In the genomic region with DNA sequence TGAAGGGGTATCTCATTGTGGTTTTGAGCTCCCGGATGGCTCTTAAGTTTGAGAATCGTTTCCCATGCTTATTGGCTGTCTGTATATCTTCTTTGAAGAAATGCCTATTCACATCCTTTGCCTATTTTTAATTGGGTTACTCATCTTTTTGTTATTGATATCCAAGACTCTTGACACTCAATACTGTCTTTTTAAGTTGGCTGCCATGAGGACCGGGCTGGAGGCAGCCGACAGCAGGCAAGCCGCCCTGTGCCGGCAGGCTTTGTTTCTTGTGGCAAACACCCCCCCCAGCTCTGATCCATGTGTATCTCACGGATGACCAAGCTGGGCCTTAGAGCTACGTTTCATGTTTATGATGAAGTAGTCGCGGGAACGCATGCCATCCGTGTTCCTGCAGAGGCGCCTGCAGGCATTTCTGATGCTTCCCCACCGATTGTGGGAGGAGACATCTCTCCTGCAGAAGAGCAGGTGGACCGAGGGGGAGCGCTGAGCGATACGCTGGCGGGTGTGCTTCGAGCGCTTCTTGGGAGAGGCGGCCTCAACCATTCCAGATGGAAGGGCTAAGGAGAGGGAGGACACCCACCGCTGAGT, we compare ENCODE assay signal across 22 cellular contexts.
"Had no signal": no experiment of that assay in that cellular context is flagged by ENCODE, and none has a peak within 500 bp of the region (broad histone marks: within the 10 kb centered on the region; RNA-seq: fewer than 3 reads in every experiment).

No MANE protein-coding gene starts in this region.

- H3K4me3 ChIP-seq: dorsolateral prefrontal cortex, gastroesophageal sphincter, heart left ventricle, hepatocyte, left lung, mucosa of descending colon, right atrium auricular region, thoracic aorta, tibial nerve, upper lobe of left lung had no signal

- H3K9ac ChIP-seq: parathyroid adenoma had no signal

- H3K4me2 ChIP-seq: hepatocyte had no signal

- H3K4me1 ChIP-seq: gastroesophageal sphincter, parathyroid adenoma, right atrium auricular region, tibial nerve had no signal

- H3K27ac ChIP-seq: dorsolateral prefrontal cortex, gastroesophageal sphincter, heart left ventricle, hepatocyte, left lung, parathyroid adenoma, right atrium auricular region, thoracic aorta, tibial nerve, upper lobe of left lung had no signal

- H3K36me3 ChIP-seq: heart left ventricle, left lung, neutrophil, right atrium auricular region, thoracic aorta, upper lobe of left lung had no signal

- H2AFZ ChIP-seq: hepatocyte, parathyroid adenoma had no signal

- DNase-seq: dorsolateral prefrontal cortex; effector CD4-positive, alpha-beta T cell; foreskin fibroblast; heart left ventricle; left cardiac atrium; left lung; mesenchymal stem cell; mucosa of descending colon; naive B cell; stimulated activated CD4-positive, alpha-beta T cell treated with anti-CD3 and anti-CD28 coated beads, Interleukin-2, amount 100 ng/mL, for 24 hours; stimulated activated CD4-positive, alpha-beta T cell treated with anti-CD3 and anti-CD28 coated beads, Interleukin-4, amount 100 ng/mL, for 24 hours had no signal

- H3K9me3 ChIP-seq: gastroesophageal sphincter, heart left ventricle, left lung, mucosa of descending colon, neutrophil, right atrium auricular region, thoracic aorta, tibial nerve, upper lobe of left lung had no signal

- ATAC-seq: gastroesophageal sphincter; heart left ventricle; left cardiac atrium; left lung; mucosa of descending colon; natural killer cell treated with Interleukin-12 subunit alpha and Interleukin-12 subunit beta and Interleukin-15 and Interleukin-18, amount 100 ng/mL, for 72 hours; sciatic nerve; stimulated activated effector memory CD8-positive, alpha-beta T cell treated with anti-CD3 and anti-CD28 coated beads, Interleukin-12 subunit alpha, Interleukin-12 subunit beta, amount 100 ng/mL, for 72 hours had no signal

- H3K27me3 ChIP-seq: dorsolateral prefrontal cortex, gastroesophageal sphincter, heart left ventricle, hepatocyte, left lung, neutrophil, right atrium auricular region, tibial nerve, upper lobe of left lung had no signal
